Comparison of ENCODE assay signal across 1 cellular context in genomic region chr7:100483728-100484635, GRCh38.
A peak's percentile ranks its signal among the peaks of the same experiment; 100 is the strongest.
TF ChIP-seq lines count a peak whose summit lies in the region.

Gene NYAP1, plus strand, starts transcription at chr7:100483927. Its CDS starts 1,385 bp downstream, at chr7:100485312.

TF ChIP-seq in HEK293, 187 proteins besides CTCF, POLR2A, EP300 and RAD21 (continued from another document and continues in another):
- TF ChIP-seq TCF7L2 (IDR thresholded peaks at IDR 0.05; ENCODE audit: borderline replicate concordance, low read depth, low read length) (no peak), ZNF19 (tag by site-specific recombination; IDR thresholded peaks at IDR 0.05; ENCODE audit: low read depth) (no peak), GFI1B (tag by site-specific recombination; IDR thresholded peaks at IDR 0.05) (no peak), ZNF623 (tag by site-specific recombination; IDR thresholded peaks at IDR 0.05) (no peak), ZNF24 (tag by site-specific recombination; IDR thresholded peaks at IDR 0.05) (no peak), FEZF1 (tag by site-specific recombination; IDR thresholded peaks at IDR 0.05) (no peak), SP3 (tag by site-specific recombination; IDR thresholded peaks at IDR 0.05) (peak; percentile 88), ZSCAN5A (tag by site-specific recombination; IDR thresholded peaks at IDR 0.05) (no peak), ZNF558 (tag by site-specific recombination; IDR thresholded peaks at IDR 0.05) (no peak), ZNF843 (tag by site-specific recombination; IDR thresholded peaks at IDR 0.05) (no peak), ZNF837 (tag by site-specific recombination; IDR thresholded peaks at IDR 0.05) (no peak), PRDM1 (tag by site-specific recombination; IDR thresholded peaks at IDR 0.05) (no peak), WT1 (tag by site-specific recombination; IDR thresholded peaks at IDR 0.05) (no peak), ZBTB48 (tag by site-specific recombination; IDR thresholded peaks at IDR 0.05) (no peak), BCL6B (tag by site-specific recombination; IDR thresholded peaks at IDR 0.05) (no peak), ZBTB49 (tag by site-specific recombination; IDR thresholded peaks at IDR 0.05; ENCODE audit: low read depth) (no peak), ZNF202 (tag by site-specific recombination; IDR thresholded peaks at IDR 0.05; ENCODE audit: borderline replicate concordance) (no peak), ZNF354C (tag by site-specific recombination; IDR thresholded peaks at IDR 0.05; ENCODE audit: borderline replicate concordance, low read depth) (no peak), ZNF660 (tag by site-specific recombination; IDR thresholded peaks at IDR 0.05) (no peak), OVOL3 (tag by site-specific recombination; IDR thresholded peaks at IDR 0.05) (no peak), PRDM4 (tag by site-specific recombination; IDR thresholded peaks at IDR 0.05) (no peak; the same call in 1 of the 2 replicates), PRDM2 (tag by site-specific recombination; IDR thresholded peaks at IDR 0.05; ENCODE audit: borderline replicate concordance) (0 out of 2 replicates have a peak, but pooled peaks have one; percentile 43), HOXA7 (CRISPR knock-in tag; IDR thresholded peaks at IDR 0.05; ENCODE audit: borderline replicate concordance) (no peak), SCRT1 (tag by site-specific recombination; IDR thresholded peaks at IDR 0.05; ENCODE audit: borderline replicate concordance) (no peak), ZNF23 (tag by site-specific recombination; IDR thresholded peaks at IDR 0.05; ENCODE audit: borderline replicate concordance) (no peak), ZNF76 (tag by site-specific recombination; IDR thresholded peaks at IDR 0.05; ENCODE audit: borderline replicate concordance, low read depth) (no peak), ZNF707 (tag by site-specific recombination; IDR thresholded peaks at IDR 0.05) (0 out of 2 replicates have a peak, but pooled peaks have one; percentile 12), ZEB2 (tag by site-specific recombination; IDR thresholded peaks at IDR 0.05) (peak; percentile 42; the same call in 1 of the 2 replicates), KLF7 (tag by site-specific recombination; IDR thresholded peaks at IDR 0.05; ENCODE audit: borderline replicate concordance) (no peak), ZSCAN23 (tag by site-specific recombination; IDR thresholded peaks at IDR 0.05) (no peak), ZNF26 (tag by site-specific recombination; IDR thresholded peaks at IDR 0.05) (no peak), AEBP2 (tag by site-specific recombination; IDR thresholded peaks at IDR 0.05; ENCODE audit: borderline replicate concordance) (no peak), ZBTB44 (tag by site-specific recombination; IDR thresholded peaks at IDR 0.05) (no peak), ZNF398 (tag by site-specific recombination; IDR thresholded peaks at IDR 0.05) (peak; percentile 69), ZNF768 (tag by site-specific recombination; IDR thresholded peaks at IDR 0.05) (no peak), TRIM28 (IDR thresholded peaks at IDR 0.05; ENCODE audit: borderline replicate concordance, low read length) (no peak), ZNF530 (tag by site-specific recombination; IDR thresholded peaks at IDR 0.05; ENCODE audit: low read depth) (no peak), OSR2 (tag by site-specific recombination; IDR thresholded peaks at IDR 0.05) (no peak), ZNF133 (tag by site-specific recombination; IDR thresholded peaks at IDR 0.05) (no peak)
